ENCODE assay signal across 8 cellular contexts in genomic region chr5:103475629-103476240, GRCh38.
DNase-seq lines count a peak whose midpoint lies in the region; ATAC-seq and TF ChIP-seq lines count a peak whose summit lies in the region.

No MANE protein-coding gene starts in this region.

- H3K27ac ChIP-seq in SK-N-SH (ENCODE audit: low read depth in 2 of 2, low read length in 1 of 2) (no peak overlapping the region), sigmoid colon (no peak overlapping the region)

- H4K20me1 ChIP-seq in SK-N-SH (ENCODE audit: insufficient read depth) = no peaks in the 10 kb centered on the region

- H3K9ac ChIP-seq in SK-N-SH = 0 out of 2 replicates have a peak overlapping the region, but pooled peaks have one; percentile 8

- TF ChIP-seq POLR2A in sigmoid colon (IDR thresholded peaks at IDR 0.05) (no peak), GM18505 (IDR thresholded peaks at IDR 0.05; ENCODE audit: borderline replicate concordance, extremely low read depth, insufficient read depth, insufficient read length) (no peak)

- POLR2A ChIA-PET in SK-N-SH (lab: Yijun Ruan, JAX) = interaction anchor here (1.9 kb wide), 1 partner anchor 217 kb away, joined by 7 read pairs; the partner anchor contains the start of gene MACIR

- CTCF ChIA-PET in SK-N-SH (lab: Yijun Ruan, JAX) = interaction anchor here (0.7 to 5.5 kb wide), 48 partner anchors 8 to 944 kb away, joined by 3 to 101 read pairs (median 4); partner anchors contain the start of genes GIN1, MACIR and PPIP5K2

- H3F3A ChIP-seq in SK-N-SH (replicated peaks; ENCODE audit: insufficient read depth) = peaks cover 4% of the 10 kb centered on the region

- ATAC-seq in GM18858 (IDR thresholded peaks at IDR 0.05; ENCODE audit: unreplicated experiment) (peak; percentile 68), GM18505 (IDR thresholded peaks at IDR 0.05; ENCODE audit: unreplicated experiment) (no peak)

- H3K9me2 ChIP-seq in SK-N-SH = no peaks in the 10 kb centered on the region

- 43% methylated on average over 4 of the region's 4 CpGs for WGBS in SK-N-SH (ENCODE audit: low lambda C conversion rate)
- 41 to 42% methylated on average over 4 of the region's 4 CpGs for WGBS in sigmoid colon, 2 donors

- H3K27me3 ChIP-seq in SK-N-SH (ENCODE audit: insufficient read depth) (no peaks in the 10 kb centered on the region), sigmoid colon (no peaks in the 10 kb centered on the region)

- DNase-seq in AG20443 (ENCODE audit: low spot score) = peak; percentile 50
- DNase-seq in SK-N-SH = peak; percentile 9
- peak; percentile 5 for DNase-seq in germinal center (ENCODE audit: low spot score)
- DNase-seq in sigmoid colon = no peak
- DNase-seq in GDM1 (lab: John Stamatoyannopoulos, UW) = no peak

- TF ChIP-seq RAD21 in SK-N-SH (IDR thresholded peaks at IDR 0.05; ENCODE audit: low read length) = peak; percentile 93

- peak; percentile 74 for TF ChIP-seq CTCF in LNCAP (IDR thresholded peaks at IDR 0.05)
- TF ChIP-seq CTCF in SK-N-SH (IDR thresholded peaks at IDR 0.05) = peak; percentile 82
- TF ChIP-seq CTCF in sigmoid colon (IDR thresholded peaks at IDR 0.05) = peak; percentile 30 to 62 (median 46)

- TF ChIP-seq EP300 in SK-N-SH (IDR thresholded peaks at IDR 0.05; ENCODE audit: borderline replicate concordance in 1 of 2, low read depth in 1 of 2, low read length in 1 of 2) (no peak), sigmoid colon (IDR thresholded peaks at IDR 0.05) (no peak)

- H3K9me3 ChIP-seq in SK-N-SH (no peaks in the 10 kb centered on the region), sigmoid colon (no peaks in the 10 kb centered on the region)

- H3K4me2 ChIP-seq in SK-N-SH = no peak overlapping the region

- no peaks in the 10 kb centered on the region; a peak in 2 of 4 replicates for H3K4me1 ChIP-seq in SK-N-SH (ENCODE audit: control insufficient read depth in 1 of 2, insufficient read depth in 2 of 2, low read depth in 1 of 2, low read length in 1 of 2)
- H3K4me1 ChIP-seq in sigmoid colon = no peaks in the 10 kb centered on the region

- intact Hi-C loops in sigmoid colon (cut with DNase I) = loop anchor here (1.0 kb wide), 1 partner anchor 243 kb away; no protein-coding TSS in a partner anchor

- H3K4me3 ChIP-seq in SK-N-SH (ENCODE audit: low read depth in 2 of 2, low read length in 1 of 2) (no peak overlapping the region; a peak in 1 of 4 replicates), sigmoid colon (no peak overlapping the region)

- H2AFZ ChIP-seq in SK-N-SH (ENCODE audit: low read depth) = peak overlapping the region; percentile 60; the same call in 1 of the 2 replicates

- H3K79me2 ChIP-seq in SK-N-SH (ENCODE audit: insufficient read depth) = no peaks in the 10 kb centered on the region

- H3K36me3 ChIP-seq in SK-N-SH (replicated peaks in 1 of 2; ENCODE audit: control insufficient read depth in 1 of 2, insufficient read depth in 2 of 2, low read length in 1 of 2) (no peaks in the 10 kb centered on the region), sigmoid colon (no peaks in the 10 kb centered on the region)

TF ChIP-seq in SK-N-SH, 30 proteins besides CTCF, POLR2A, EP300 and RAD21:
- peak; percentile 65 for TF ChIP-seq SMC3 (IDR thresholded peaks at IDR 0.05; ENCODE audit: low read depth, low read length)
- no peak for TF ChIP-seq USF1 (IDR thresholded peaks at IDR 0.05; ENCODE audit: borderline replicate concordance, low read depth)
- TF ChIP-seq GABPA (IDR thresholded peaks at IDR 0.05; ENCODE audit: low read depth) = no peak
- no peak for TF ChIP-seq CHD2 (IDR thresholded peaks at IDR 0.05; ENCODE audit: low read length, partially characterized antibody)
- no peak for TF ChIP-seq RXRA (IDR thresholded peaks at IDR 0.05; ENCODE audit: borderline replicate concordance, low read depth)
- TF ChIP-seq MXI1 (IDR thresholded peaks at IDR 0.05; ENCODE audit: low read depth, low read length) = no peak
- TF ChIP-seq ZBTB33 (IDR thresholded peaks at IDR 0.05; ENCODE audit: borderline replicate concordance, low read depth) = no peak
- no peak for TF ChIP-seq RCOR1 (IDR thresholded peaks at IDR 0.05; ENCODE audit: low read length)
TF ChIP-seq in SK-N-SH: peak in this region for 1.

Comparison
In these comparisons a context has a peak if more than half of its experiments do, and no peak if none do; other contexts are left out.
1. DNase-seq: peak in AG20443 (single experiment), SK-N-SH (single experiment) and germinal center (single experiment); none in sigmoid colon (single experiment) and GDM1 (single experiment).
2. Peak in every context shown above with its lines, with median percentiles within 50 percentile points of each other: CTCF ChIP-seq.